Comparison of ENCODE assay signal across 27 cellular contexts in genomic region chr2:95179451-95179850, GRCh38. TPM values are rescaled to one million over a fixed set of nuclear protein-coding genes. Genes with fewer than 3 reads are reported as not detected.
DNase-seq lines count a peak whose midpoint lies in the region; ATAC-seq, FAIRE-seq and TF ChIP-seq lines count a peak whose summit lies in the region.
"Had no signal": no experiment of that assay in that cellular context is flagged by ENCODE, and none has a peak within 500 bp of the region (broad histone marks: within the 10 kb centered on the region; RNA-seq: fewer than 3 reads in every experiment).

No MANE protein-coding gene starts in this region.

- H3K27ac Mint-ChIP-seq in activated CD4-positive, alpha-beta T cell treated with anti-CD3 and anti-CD28 coated beads, Interleukin-2, amount 10 ng/mL, durations not matched to agents 24 days and 14 days, result peak overlapping the region; percentile 45
- H3K27ac Mint-ChIP-seq: B cell; CD8-positive, alpha-beta memory T cell; GM23338 had no signal

- no peak overlapping the region for H3K23ac ChIP-seq in neuronal stem cell (ENCODE audit: low read depth, low read length, poor library complexity)

- H3K36me3 ChIP-seq in heart right ventricle (peaks cover 0 to 76% (median 47%) of the 10 kb centered on the region in 9 donors), kidney (ENCODE audit: control insufficient read depth in 1 of 2, insufficient read depth in 2 of 2, low read length in 2 of 2) (peaks cover 18 to 26% of the 10 kb centered on the region in 2 donors), stomach (peaks cover 39 to 80% (median 72%) of the 10 kb centered on the region in 4 donors), esophagus muscularis mucosa (peaks cover 28 to 69% (median 51%) of the 10 kb centered on the region in 4 donors), neuronal stem cell (replicated peaks in 1 of 2; ENCODE audit: control insufficient read depth in 2 of 2, insufficient read depth in 2 of 2, low read length in 2 of 2) (peaks cover 29 to 46% of the 10 kb centered on the region in 2 donors)

- peaks cover 0 to 13% (median 4%) of the 10 kb centered on the region in 9 donors for H3K4me1 ChIP-seq in heart right ventricle
- no peaks in the 10 kb centered on the region for H3K4me1 ChIP-seq in kidney (ENCODE audit: control insufficient read depth in 1 of 2, insufficient read depth in 1 of 2, low read depth in 1 of 2, low read length in 2 of 2)
- H3K4me1 ChIP-seq in stomach, result no peaks in the 10 kb centered on the region
- no peaks in the 10 kb centered on the region for H3K4me1 ChIP-seq in foreskin keratinocyte
- H3K4me1 ChIP-seq in esophagus muscularis mucosa, result peaks cover 0 to 4% (median 0%) of the 10 kb centered on the region in 4 donors
- peaks cover 0 to 2% of the 10 kb centered on the region in 2 donors for H3K4me1 ChIP-seq in neuronal stem cell (ENCODE audit: control insufficient read depth in 2 of 2, insufficient read depth in 1 of 2, low read depth in 1 of 2, low read length in 2 of 2)

- no peak overlapping the region for H3K4ac ChIP-seq in neuronal stem cell (ENCODE audit: low read length)

- H3K27me3 Mint-ChIP-seq in activated CD4-positive, alpha-beta T cell treated with anti-CD3 and anti-CD28 coated beads, Interleukin-2, amount 10 ng/mL, durations not matched to agents 24 days and 14 days, result no peaks in the 10 kb centered on the region
- H3K27me3 Mint-ChIP-seq: B cell had no signal

- H2AFZ ChIP-seq in neuronal stem cell (ENCODE audit: low read length), result no peak overlapping the region
- H2AFZ ChIP-seq: GM23338, PC-9 had no signal

- 56 to 62% methylated on average over 7 of the region's 7 CpGs for WGBS in heart right ventricle, 2 donors
- 75 to 92% (median 82%) methylated on average over 7 of the region's 7 CpGs for WGBS in stomach, 5 donors
- 79% methylated on average over 7 of the region's 7 CpGs for WGBS in esophagus muscularis mucosa
- WGBS in neuronal stem cell (ENCODE audit: extremely low coverage in 2 of 2, insufficient read length in 2 of 2, insufficient replicate concordance in 1 of 2), 2 donors, result no CpG with 5 or more reads among the region's 7 CpGs

- no peak overlapping the region for H2AK5ac ChIP-seq in neuronal stem cell (ENCODE audit: low read depth, low read length)

- peaks cover 38% of the 10 kb centered on the region for H3K9me3 Mint-ChIP-seq in activated CD4-positive, alpha-beta T cell treated with anti-CD3 and anti-CD28 coated beads, Interleukin-2, amount 10 ng/mL, durations not matched to agents 24 days and 14 days

- no peak for DNase-seq in activated CD4-positive, alpha-beta T cell treated with anti-CD3 and anti-CD28 coated beads, Interleukin-2, amount 10 ng/mL, durations not matched to agents 24 days and 14 days
- DNase-seq in activated CD4-positive, alpha-beta T cell treated with anti-CD3 and anti-CD28 coated beads for 4 hours, result no peak
- DNase-seq in heart right ventricle, result peak; percentile 33 to 55
- no peak for DNase-seq in kidney
- peak; percentile 35 for DNase-seq in stomach
- no peak for DNase-seq in foreskin keratinocyte
- DNase-seq in esophagus muscularis mucosa (ENCODE audit: extremely low spot score), result no peak
- no peak for DNase-seq in neuronal stem cell (ENCODE audit: low spot score)
- DNase-seq: CD8-positive, alpha-beta memory T cell; DMS 273 treated with DMSO at 0.1 percent for 48 hours; DMS79; EL; GDM1; H9; Kasumi-1; MV-4-11; NCI-H2029; NCI-H446 treated with DMSO at 0.1 percent for 48 hours; NCI-H526; PC-9; SHP77 treated with DMSO at 0.1 percent for 48 hours had no signal

- peak overlapping the region in 7 of 10 donors; percentile 1 to 82 (median 69) for H3K27ac ChIP-seq in heart right ventricle
- H3K27ac ChIP-seq in kidney (ENCODE audit: low read depth in 2 of 2, low read length in 2 of 2), result no peak overlapping the region
- H3K27ac ChIP-seq in stomach, result no peak overlapping the region
- no peak overlapping the region for H3K27ac ChIP-seq in foreskin keratinocyte
- H3K27ac ChIP-seq in esophagus muscularis mucosa (replicated peaks in 1 of 4), result no peak overlapping the region
- H3K27ac ChIP-seq in neuronal stem cell (replicated peaks; ENCODE audit: low read length), result no peak overlapping the region
- H3K27ac ChIP-seq: 22Rv1, C4-2B, PC-9 had no signal

- no peak overlapping the region for H2BK12ac ChIP-seq in neuronal stem cell (ENCODE audit: low read length)

- TF ChIP-seq CTCF in heart right ventricle (IDR thresholded peaks at IDR 0.05), result no peak
- TF ChIP-seq CTCF in kidney (IDR thresholded peaks at IDR 0.05; ENCODE audit: borderline replicate concordance, extremely low read depth, insufficient read depth), result no peak
- no peak for TF ChIP-seq CTCF in stomach (IDR thresholded peaks at IDR 0.05)
- no peak for TF ChIP-seq CTCF in foreskin keratinocyte (conservative IDR thresholded peaks at IDR 0.05)
- TF ChIP-seq CTCF in esophagus muscularis mucosa (IDR thresholded peaks at IDR 0.05), result no peak

- no peaks in the 10 kb centered on the region for H3K4me1 Mint-ChIP-seq in activated CD4-positive, alpha-beta T cell treated with anti-CD3 and anti-CD28 coated beads, Interleukin-2, amount 10 ng/mL, durations not matched to agents 24 days and 14 days
- H3K4me1 Mint-ChIP-seq: B cell, GM23338, H9 had no signal

- H3K9me3 ChIP-seq in heart right ventricle (peaks cover 0 to 44% (median 5%) of the 10 kb centered on the region in 11 donors), kidney (ENCODE audit: control insufficient read depth in 1 of 2, low read length in 2 of 2) (no peaks in the 10 kb centered on the region), stomach (peaks cover 7 to 31% (median 21%) of the 10 kb centered on the region in 4 donors), esophagus muscularis mucosa (peaks cover 0 to 11% (median 0%) of the 10 kb centered on the region in 4 donors), neuronal stem cell (replicated peaks in 1 of 2; ENCODE audit: control insufficient read depth in 2 of 2, insufficient read depth in 1 of 2, low read depth in 1 of 2, low read length in 2 of 2) (peaks cover 9 to 17% of the 10 kb centered on the region in 2 donors)

- H3K9ac ChIP-seq in kidney (ENCODE audit: low read length in 2 of 2) (no peak overlapping the region), neuronal stem cell (ENCODE audit: low read depth, low read length, poor library complexity) (no peak overlapping the region)

- H3K36me3 Mint-ChIP-seq in activated CD4-positive, alpha-beta T cell treated with anti-CD3 and anti-CD28 coated beads, Interleukin-2, amount 10 ng/mL, durations not matched to agents 24 days and 14 days (ENCODE audit: low read depth), result peaks cover 69% of the 10 kb centered on the region

- intact Hi-C loops in activated CD4-positive, alpha-beta T cell treated with anti-CD3 and anti-CD28 coated beads, Interleukin-2, amount 10 ng/mL, durations not matched to agents 24 days and 14 days (cut with micrococcal nuclease), result no loop called here
- intact Hi-C loops in heart right ventricle (cut with DNase I) (no loop called here), kidney (cut with DNase I) (no loop called here), stomach (cut with DNase I; ENCODE audit: low total_unique reads) (no loop called here), esophagus muscularis mucosa (cut with DNase I) (no loop called here)

- no peak overlapping the region for H4K91ac ChIP-seq in neuronal stem cell (ENCODE audit: low read depth, low read length, poor library complexity)

- no peak overlapping the region for H3K4me2 ChIP-seq in neuronal stem cell (ENCODE audit: insufficient read depth, low read length, poor library complexity, severe bottlenecking)
- H3K4me2 ChIP-seq: GM23338, PC-9 had no signal

- FAIRE-seq in kidney (lab: Jason Lieb, UNC), result peak; percentile 39
- FAIRE-seq: GM12878, K562 had no signal

- no peak overlapping the region for H3K18ac ChIP-seq in neuronal stem cell (ENCODE audit: low read length)

- no peak overlapping the region for H2BK5ac ChIP-seq in neuronal stem cell (ENCODE audit: low read length)

- H3K4me3 Mint-ChIP-seq in activated CD4-positive, alpha-beta T cell treated with anti-CD3 and anti-CD28 coated beads, Interleukin-2, amount 10 ng/mL, durations not matched to agents 24 days and 14 days, result no peak overlapping the region
- H3K4me3 Mint-ChIP-seq: B cell; CD8-positive, alpha-beta memory T cell; GM23338; H9 had no signal

- TF ChIP-seq POLR2A in stomach (IDR thresholded peaks at IDR 0.05) (no peak), esophagus muscularis mucosa (IDR thresholded peaks at IDR 0.05; ENCODE audit: low read depth) (no peak)

- no peak overlapping the region for H3K14ac ChIP-seq in neuronal stem cell (ENCODE audit: low read length)

- no peak overlapping the region for H4K8ac ChIP-seq in neuronal stem cell (ENCODE audit: low read depth, low read length)

- peak; percentile 55 to 91 (median 80) for ATAC-seq in heart right ventricle
- no peak for ATAC-seq in foreskin keratinocyte
- ATAC-seq: GM12878, GM23338, K562 had no signal

- H3K27me3 ChIP-seq in heart right ventricle (no peaks in the 10 kb centered on the region), stomach (no peaks in the 10 kb centered on the region), foreskin keratinocyte (no peaks in the 10 kb centered on the region), esophagus muscularis mucosa (no peaks in the 10 kb centered on the region), neuronal stem cell (ENCODE audit: control insufficient read depth in 3 of 3, insufficient read depth in 3 of 3, low read depth in 1 of 3, low read length in 3 of 3) (no peaks in the 10 kb centered on the region)

- peaks cover 2% of the 10 kb centered on the region for H3K79me1 ChIP-seq in neuronal stem cell (ENCODE audit: low read depth, low read length)

- TF ChIP-seq EP300 in stomach (IDR thresholded peaks at IDR 0.05) (no peak), esophagus muscularis mucosa (IDR thresholded peaks at IDR 0.05) (no peak)

- no peak overlapping the region for H2BK15ac ChIP-seq in neuronal stem cell (ENCODE audit: low read length)

- H3K4me3 ChIP-seq in heart right ventricle (no peak overlapping the region), kidney (ENCODE audit: low read length in 2 of 2) (no peak overlapping the region), stomach (no peak overlapping the region), esophagus muscularis mucosa (no peak overlapping the region), neuronal stem cell (ENCODE audit: low read length in 2 of 2) (peak overlapping the region in 1 of 2 donors; percentile 53)
- H3K4me3 ChIP-seq: GM12878, GM23338, K562, PC-9 had no signal

- no peak overlapping the region for H2BK120ac ChIP-seq in neuronal stem cell (ENCODE audit: low read depth, low read length)

RNA-seq across cellular contexts. Expression of gene ZNF2, which starts 13.8 kb away (rescaled TPM):
- 4.4 and 5.4 TPM in 2 replicates for total RNA-seq in activated CD4-positive, alpha-beta T cell treated with anti-CD3 and anti-CD28 coated beads, Interleukin-2, amount 10 ng/mL, durations not matched to agents 24 days and 14 days
- total RNA-seq in heart right ventricle, result 1 to 10 TPM; 2.6 to 4.8 (median 3.5) TPM
- polyA plus RNA-seq in heart right ventricle, result 1 to 10 TPM; 1.4 to 1.5 TPM
- total RNA-seq in kidney, result 5.2 TPM
- 2.5 TPM for polyA plus RNA-seq in kidney (ENCODE audit: insufficient read depth, low read depth, low replicate concordance)
- 1 to 10 TPM in 4 of 5 donors, not detected in 1; 2.8 to 5.1 (median 3.8) TPM for total RNA-seq in stomach
- polyA plus RNA-seq in stomach, result 1 to 10 TPM; 1.5 to 1.7 (median 1.5) TPM
- total RNA-seq in foreskin keratinocyte, result 3.8 and 4.1 TPM in 2 replicates
- polyA plus RNA-seq in foreskin keratinocyte, result 1.4 and 1.6 TPM in 2 replicates
- 1 to 10 TPM; 3.5 to 6.9 (median 6.5) TPM for total RNA-seq in esophagus muscularis mucosa
- 2.7 TPM for polyA plus RNA-seq in neuronal stem cell (2013, experiment 1 of 2)
- 2.8 TPM for polyA plus RNA-seq in neuronal stem cell (2013, experiment 2 of 2)

RNA-seq across cellular contexts. Expression of gene ZNF514, which starts 19.8 kb away (rescaled TPM):
- total RNA-seq in activated CD4-positive, alpha-beta T cell treated with anti-CD3 and anti-CD28 coated beads, Interleukin-2, amount 10 ng/mL, durations not matched to agents 24 days and 14 days, result 8.2 and 8.3 TPM in 2 replicates
- total RNA-seq in heart right ventricle (10 to 100 TPM in 8 of 10 donors, 1 to 10 TPM in 2; 9.9 to 17.2 (median 12.4) TPM), kidney (21.8 TPM), stomach (10 to 100 TPM in 3 of 5 donors, 1 to 10 TPM in 2; 6.4 to 37.5 (median 11.7) TPM), foreskin keratinocyte (7.1 and 9.6 TPM in 2 replicates), esophagus muscularis mucosa (10 to 100 TPM; 12.1 to 14.5 (median 13.2) TPM)
- polyA plus RNA-seq in heart right ventricle (10 to 100 TPM in 1 of 2 donors, 1 to 10 TPM in 1; 4.9 to 16.4 TPM), kidney (ENCODE audit: insufficient read depth, low read depth, low replicate concordance) (11.1 TPM), stomach (10 to 100 TPM in 1 of 3 donors, 1 to 10 TPM in 2; 5.7 to 12.6 (median 5.9) TPM), foreskin keratinocyte (3.1 and 3.3 TPM in 2 replicates)
- 19.3 TPM for polyA plus RNA-seq in neuronal stem cell (2013, experiment 1 of 2)
- polyA plus RNA-seq in neuronal stem cell (2013, experiment 2 of 2), result 19.5 TPM

RNA-seq across cellular contexts. Expression of gene ZNF892, which starts 27.9 kb away (rescaled TPM):
- total RNA-seq in activated CD4-positive, alpha-beta T cell treated with anti-CD3 and anti-CD28 coated beads, Interleukin-2, amount 10 ng/mL, durations not matched to agents 24 days and 14 days, result 4.7 and 5.5 TPM in 2 replicates
- 1 to 10 TPM; 1.9 to 4.4 (median 3.0) TPM for total RNA-seq in heart right ventricle
- 1 to 10 TPM in 1 of 2 donors, under 1 TPM in 1; 0.26 to 1.3 TPM for polyA plus RNA-seq in heart right ventricle
- total RNA-seq in kidney, result 6.2 TPM
- polyA plus RNA-seq in kidney (ENCODE audit: insufficient read depth, low read depth, low replicate concordance), result 0.34 TPM
- 10 to 100 TPM in 1 of 5 donors, 1 to 10 TPM in 4; 1.2 to 12.5 (median 4.2) TPM for total RNA-seq in stomach
- under 1 TPM in 2 of 3 donors, not detected in 1; 0.23 to 0.62 TPM for polyA plus RNA-seq in stomach
- 7.7 and 8.7 TPM in 2 replicates for total RNA-seq in foreskin keratinocyte
- 0.16 and 0.25 TPM in 2 replicates for polyA plus RNA-seq in foreskin keratinocyte
- 10 to 100 TPM in 1 of 4 donors, 1 to 10 TPM in 3; 3.5 to 12.0 (median 7.6) TPM for total RNA-seq in esophagus muscularis mucosa
- 4.0 TPM for polyA plus RNA-seq in neuronal stem cell (2013, experiment 1 of 2)
- polyA plus RNA-seq in neuronal stem cell (2013, experiment 2 of 2), result 4.2 TPM

RNA-seq across cellular contexts. Expression of gene MRPS5, which starts 57.8 kb away (rescaled TPM):
- 97.4 and 103 TPM in 2 replicates for total RNA-seq in activated CD4-positive, alpha-beta T cell treated with anti-CD3 and anti-CD28 coated beads, Interleukin-2, amount 10 ng/mL, durations not matched to agents 24 days and 14 days
- 10 to 100 TPM; 50.6 to 85.7 (median 61.5) TPM for total RNA-seq in heart right ventricle
- 100 to 1,000 TPM; 105 to 144 TPM for polyA plus RNA-seq in heart right ventricle
- 53.1 TPM for total RNA-seq in kidney
- polyA plus RNA-seq in kidney (ENCODE audit: insufficient read depth, low read depth, low replicate concordance), result 118 TPM
- 10 to 100 TPM; 28.6 to 75.2 (median 43.7) TPM for total RNA-seq in stomach
- 10 to 100 TPM; 44.5 to 78.2 (median 49.8) TPM for polyA plus RNA-seq in stomach
- 55.9 and 62.8 TPM in 2 replicates for total RNA-seq in foreskin keratinocyte
- 63.0 and 66.0 TPM in 2 replicates for polyA plus RNA-seq in foreskin keratinocyte
- 10 to 100 TPM; 31.1 to 46.6 (median 39.8) TPM for total RNA-seq in esophagus muscularis mucosa
- polyA plus RNA-seq in neuronal stem cell (2013, experiment 1 of 2), result 67.1 TPM
- polyA plus RNA-seq in neuronal stem cell (2013, experiment 2 of 2), result 65.8 TPM

Comparison
In these comparisons a context has a peak if more than half of its experiments do, and no peak if none do; other contexts are left out.
1. DNase-seq: peak in heart right ventricle (2 of 2) and stomach (single experiment); none in activated CD4-positive, alpha-beta T cell treated with anti-CD3 and anti-CD28 coated beads, Interleukin-2, amount 10 ng/mL, durations not matched to agents 24 days and 14 days (single experiment), activated CD4-positive, alpha-beta T cell treated with anti-CD3 and anti-CD28 coated beads for 4 hours (0 of 2), kidney (single experiment), foreskin keratinocyte (0 of 2), esophagus muscularis mucosa (single experiment) and neuronal stem cell (single experiment).
2. H3K27ac ChIP-seq: peak in heart right ventricle (7 of 10); none in kidney (0 of 2), stomach (0 of 5), foreskin keratinocyte (single experiment), esophagus muscularis mucosa (0 of 4) and neuronal stem cell (single experiment).